ENCODE assay signal across 8 cellular contexts in genomic region chr15:63048115-63048985, GRCh38. TPM values are rescaled to one million over a fixed set of nuclear protein-coding genes. Genes with fewer than 3 reads are reported as not detected.
A peak's percentile ranks its signal among the peaks of the same experiment; 100 is the strongest.
DNase-seq lines count a peak whose midpoint lies in the region; ATAC-seq, FAIRE-seq and TF ChIP-seq lines count a peak whose summit lies in the region.

No MANE protein-coding gene starts in this region.

- H3K9me3 ChIP-seq in AG04450 (ENCODE audit: control insufficient read depth, insufficient read depth, low read length) (no peaks in the 10 kb centered on the region; the same call in 1 of the 2 replicates), keratinocyte (ENCODE audit: control insufficient read depth, low read depth, low read length) (no peaks in the 10 kb centered on the region)

- H3K36me3 Mint-ChIP-seq in activated B cell treated with CpG ODN at 0.5 μM for 24 hours (ENCODE audit: low read depth) = peaks cover 2% of the 10 kb centered on the region

- H3K27me3 ChIP-seq in AG04450 (ENCODE audit: control insufficient read depth, insufficient read depth, low read length) (no peaks in the 10 kb centered on the region), keratinocyte (ENCODE audit: control insufficient read depth, extremely low read depth, insufficient read depth, low read length) (no peaks in the 10 kb centered on the region)

- H3K4me1 ChIP-seq in keratinocyte (ENCODE audit: control insufficient read depth, extremely low read depth, insufficient read depth, low read length) = peaks cover 59% of the 10 kb centered on the region

- DNase-seq in AG04450 (ENCODE audit: low read depth, low spot score) (peak; percentile 88), NCI-H2196 treated with DMSO at 0.1 percent for 48 hours (lab: John Stamatoyannopoulos, UW; ENCODE audit: unreplicated experiment) (peak; percentile 69), activated B cell treated with CpG ODN at 0.5 μM for 24 hours (peak; percentile 84), caudate nucleus (lab: John Stamatoyannopoulos, UW) (peak in 59 of 61 donors; percentile 40 to 95 (median 83)), keratinocyte (ENCODE audit: low read depth, low spot score) (peak; percentile 49)
- peak; percentile 72 to 80 (median 75) for DNase-seq in stimulated activated CD4-positive, alpha-beta T cell treated with anti-CD3 and anti-CD28 coated beads, Interleukin-12 subunit alpha, Interleukin-12 subunit beta, amount 100 ng/mL, for 48 hours (ENCODE audit: low read depth in 2 of 3, low spot score in 1 of 3)

- peaks cover 27% of the 10 kb centered on the region for H3K27me3 Mint-ChIP-seq in activated B cell treated with CpG ODN at 0.5 μM for 24 hours

- intact Hi-C loops in activated B cell treated with CpG ODN at 0.5 μM for 24 hours (cut with micrococcal nuclease) = loop anchor here (1.0 to 5.0 kb wide), 7 partner anchors 45 to 554 kb away; partner anchors contain the start of genes APH1B, LACTB, RAB8B and RPS27L

- TF ChIP-seq CTCF in AG04450 (IDR thresholded peaks at IDR 0.05; ENCODE audit: low read depth, low read length) (peak; percentile 94), activated B cell treated with CpG ODN at 0.5 μM for 24 hours (IDR thresholded peaks at IDR 0.05) (peak; percentile 73), keratinocyte (optimal IDR thresholded peaks at IDR 0.05 in 1 of 3, IDR thresholded peaks at IDR 0.05 in 1 of 3, conservative IDR thresholded peaks at IDR 0.05 in 1 of 3; ENCODE audit: extremely low read depth in 1 of 3, insufficient read depth in 2 of 3, low read length in 3 of 3) (peak; percentile 86 to 99 (median 90))

- H3K9me3 Mint-ChIP-seq in activated B cell treated with CpG ODN at 0.5 μM for 24 hours = no peaks in the 10 kb centered on the region

- POLR2A ChIA-PET in AG04450 (lab: Yijun Ruan, JAX) = interaction anchor here (0.6 to 3.1 kb wide), 19 partner anchors 9 to 418 kb away, joined by 3 to 21 read pairs (median 4); partner anchors contain the start of genes APH1B and RPS27L
- POLR2A ChIA-PET in activated B cell treated with CpG ODN at 0.5 μM for 24 hours (lab: Charles Lee) = interaction anchor here (0.6 to 1.4 kb wide), 4 partner anchors 109 to 985 kb away, joined by 3 to 6 read pairs (median 6); partner anchors contain the start of genes RPS27L and USP3

- peaks cover 21% of the 10 kb centered on the region for H3K4me1 Mint-ChIP-seq in activated B cell treated with CpG ODN at 0.5 μM for 24 hours

- peak overlapping the region; percentile 92 for H3K4me3 Mint-ChIP-seq in activated B cell treated with CpG ODN at 0.5 μM for 24 hours

- dilution Hi-C loops in keratinocyte (cut with MboI; ENCODE audit: extremely low pct_ligation_motif_present, low sequenced_read_pairs) = loop anchor here (25.0 kb wide), 1 partner anchor 286 kb away; no protein-coding TSS in a partner anchor

- peak overlapping the region; percentile 94 for H3K4me3 ChIP-seq in AG04450 (ENCODE audit: low read depth, low read length)
- peak overlapping the region; percentile 48 to 93 (median 71) for H3K4me3 ChIP-seq in keratinocyte (ENCODE audit: control insufficient read depth in 2 of 3, extremely low read depth in 1 of 3, insufficient read depth in 2 of 3, low read depth in 1 of 3, low read length in 3 of 3)

- peak overlapping the region; percentile 71 for H3K4me2 ChIP-seq in keratinocyte (ENCODE audit: control insufficient read depth, extremely low read depth, insufficient read depth, low read depth, low read length)

- ATAC-seq in GM18870 (IDR thresholded peaks at IDR 0.05; ENCODE audit: unreplicated experiment) (peak; percentile 51), HG03135 (IDR thresholded peaks at IDR 0.05; ENCODE audit: unreplicated experiment) (peak; percentile 81), activated B cell treated with CpG ODN at 0.5 μM for 24 hours (ENCODE audit: low read depth) (peak; percentile 86)

- CTCF ChIA-PET in AG04450 (lab: Charles Lee) = interaction anchor here (0.6 to 6.0 kb wide), 63 partner anchors 9 to 459 kb away, joined by 3 to 69 read pairs (median 4); no protein-coding TSS in a partner anchor
- CTCF ChIA-PET in activated B cell treated with CpG ODN at 0.5 μM for 24 hours (lab: Charles Lee) = interaction anchor here (0.6 to 3.5 kb wide), 22 partner anchors 9 to 399 kb away, joined by 3 to 37 read pairs (median 4); no protein-coding TSS in a partner anchor

- H3K36me3 ChIP-seq in keratinocyte (ENCODE audit: control insufficient read depth in 2 of 2, extremely low read depth in 1 of 2, insufficient read depth in 2 of 2, low read length in 2 of 2) = peaks cover 0 to 11% of the 10 kb centered on the region in 2 experiments

- no peaks in the 10 kb centered on the region for H4K20me1 ChIP-seq in keratinocyte (ENCODE audit: control insufficient read depth, extremely low read depth, insufficient read depth, low read length)

- peak overlapping the region; percentile 24 for H2AFZ ChIP-seq in keratinocyte (ENCODE audit: control insufficient read depth, low read length)

- FAIRE-seq in keratinocyte (lab: Jason Lieb, UNC) = no peak

- peak overlapping the region; percentile 76 for H3K9ac ChIP-seq in keratinocyte (ENCODE audit: control insufficient read depth, extremely low read depth, insufficient read depth, low read length)

- H3K79me2 ChIP-seq in keratinocyte (ENCODE audit: control insufficient read depth, insufficient read depth, low read length) = peaks cover 58% of the 10 kb centered on the region

- peak overlapping the region; percentile 65 for H3K27ac Mint-ChIP-seq in activated B cell treated with CpG ODN at 0.5 μM for 24 hours

- peaks cover 2% of the 10 kb centered on the region for H3K9me1 ChIP-seq in keratinocyte (ENCODE audit: control insufficient read depth, extremely low read depth, insufficient read depth, low read length)

- H3K27ac ChIP-seq in AG04450 (ENCODE audit: low read depth, low read length) = peak overlapping the region; percentile 84
- peak overlapping the region; percentile 82 for H3K27ac ChIP-seq in caudate nucleus (ENCODE audit: low read depth, low read length)
- H3K27ac ChIP-seq in keratinocyte (ENCODE audit: control insufficient read depth, insufficient read depth, low read length) = peak overlapping the region; percentile 61

RNA-seq across cellular contexts. Expression of gene TPM1, which starts 5.8 kb away (rescaled TPM):
- polyA plus RNA-seq in AG04450 (2011; rRNA removed) = 1,162 and 1,348 TPM in 2 replicates
- polyA minus RNA-seq in AG04450 (2011; rRNA and poly(A)+ RNA removed) = 575 and 622 TPM in 2 replicates
- total RNA-seq in activated B cell treated with CpG ODN at 0.5 μM for 24 hours = 7.8 TPM in 2 replicates
- 348 to 381 TPM (median 370 TPM) in 3 replicates for polyA plus RNA-seq in keratinocyte
- 470 TPM for polyA plus RNA-seq in keratinocyte (2011; ENCODE audit: low read depth)
- 448 and 582 TPM in 2 replicates for polyA plus RNA-seq in keratinocyte (2011; cell fraction: cytosol; rRNA removed)
- polyA plus RNA-seq in keratinocyte (2011; cell fraction: nucleus; rRNA removed) = 562 and 605 TPM in 2 replicates
- polyA plus RNA-seq in keratinocyte (2012; ENCODE audit: low replicate concordance) = 162 and 249 TPM in 2 replicates
- 94.6 to 233 TPM (median 200 TPM) in 3 replicates for polyA minus RNA-seq in keratinocyte
- 239 TPM for polyA minus RNA-seq in keratinocyte (2011; cell fraction: cytosol; rRNA and poly(A)+ RNA removed)
- polyA minus RNA-seq in keratinocyte (2011; cell fraction: nucleus; rRNA and poly(A)+ RNA removed) = 234 and 444 TPM in 2 replicates

Comparison
In these comparisons a context has a peak if more than half of its experiments do, and no peak if none do; other contexts are left out.
1. Peak in every context shown above with its lines: DNase-seq, ATAC-seq, H3K4me3 ChIP-seq and H3K27ac ChIP-seq.